34 cellular contexts compared by ENCODE assay signal in the genomic region with DNA sequence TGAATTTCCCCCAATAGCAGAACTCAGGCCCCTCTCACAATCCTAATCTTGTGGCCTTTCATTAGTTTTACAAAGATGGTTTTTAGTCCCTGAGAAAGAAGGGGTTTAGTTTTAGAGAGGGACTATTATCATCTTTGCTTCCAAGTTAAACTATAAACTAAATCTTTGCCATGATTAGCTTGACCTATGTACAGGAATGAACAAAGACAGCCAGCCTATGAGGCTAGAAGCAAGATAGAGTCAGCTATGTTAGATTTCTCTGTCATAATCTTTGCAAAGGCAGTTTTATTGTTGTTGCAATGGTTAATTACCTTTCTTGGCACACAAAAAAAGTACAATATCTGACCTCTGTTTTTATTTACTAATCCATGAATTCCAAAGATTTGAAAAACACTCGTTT. TPM values are rescaled to one million over a fixed set of nuclear protein-coding genes. Genes with fewer than 3 reads are reported as not detected.
DNase-seq lines count a peak whose midpoint lies in the region; ATAC-seq, FAIRE-seq and TF ChIP-seq lines count a peak whose summit lies in the region.
"Had no signal": no experiment of that assay in that cellular context is flagged by ENCODE, and none has a peak within 500 bp of the region (broad histone marks: within the 10 kb centered on the region; RNA-seq: fewer than 3 reads in every experiment).

No MANE protein-coding gene starts in this region.

- TF ChIP-seq EP300 in HepG2 (IDR thresholded peaks at IDR 0.05; ENCODE audit: low read depth in 2 of 2, low read length in 2 of 2) = no peak
- no peak for TF ChIP-seq EP300 in HepG2 (CRISPR knock-in tag; IDR thresholded peaks at IDR 0.05; ENCODE audit: borderline replicate concordance)

- no peak for TF ChIP-seq CTCF in HepG2 (CRISPR knock-in tag; IDR thresholded peaks at IDR 0.05)
- TF ChIP-seq CTCF in right lobe of liver (IDR thresholded peaks at IDR 0.05) = no peak
- no peak for TF ChIP-seq CTCF in nephron (IDR thresholded peaks at IDR 0.05; ENCODE audit: unreplicated experiment in 3 of 3)
- no peak for TF ChIP-seq CTCF in upper lobe of right lung (IDR thresholded peaks at IDR 0.05)

- CTCF ChIA-PET in HepG2 (lab: Yijun Ruan, JAX; ENCODE audit: low intra/inter-chr PET ratio, low total read pairs) = no interaction called here

- H3K4me2 ChIP-seq in HepG2 (ENCODE audit: low read depth, low read length) = peak overlapping the region; percentile 72
- H3K4me2 ChIP-seq in GM23248 (ENCODE audit: unreplicated experiment) = no peak overlapping the region

- no peaks in the 10 kb centered on the region for H3K9me3 ChIP-seq in HepG2 (ENCODE audit: low read length)
- no peaks in the 10 kb centered on the region for H3K9me3 ChIP-seq in right lobe of liver
- H3K9me3 ChIP-seq in upper lobe of right lung = no peaks in the 10 kb centered on the region
- no peaks in the 10 kb centered on the region for H3K9me3 ChIP-seq in GM23248 (ENCODE audit: low read depth)
- H3K9me3 ChIP-seq: gastroesophageal sphincter, HAP-1, uterus had no signal

- in situ Hi-C loops in HepG2 (cut with HindIII; ENCODE audit: extremely low pct_ligation_motif_present, low pct_unique_long_range_greater_than_20kb) (no loop called here), GM23248 (cut with MboI) (no loop called here)

- 21% methylated on average over 1 of the region's 1 CpG for WGBS in HepG2 (ENCODE audit: low lambda C conversion rate)
- WGBS in right lobe of liver (ENCODE audit: insufficient coverage, low coverage, low lambda C conversion rate, missing lambda C conversion rate) = 30% methylated on average over 1 of the region's 1 CpG
- WGBS in GM23248 (ENCODE audit: low coverage in 1 of 2, low lambda C conversion rate in 2 of 2, missing lambda C conversion rate in 2 of 2), 2 experiments = 23 to 26% methylated on average over 1 of the region's 1 CpG

- no peaks in the 10 kb centered on the region for H3K27me3 Mint-ChIP-seq in nephron (ENCODE audit: low read depth)
- H3K27me3 Mint-ChIP-seq: activated CD4-positive, alpha-beta T cell treated with anti-CD3 and anti-CD28 coated beads, Interleukin-2, amount 10 ng/mL, durations not matched to agents 24 days and 14 days; activated naive CD8-positive, alpha-beta T cell treated with anti-CD3 and anti-CD28 coated beads, Interleukin-2, amount 10 ng/mL, durations not matched to agents 7 days and 5 days; activated T-cell treated with anti-CD3 and anti-CD28 coated beads, Interleukin-2, amount 50 U/mL, for 24 hours; CD4-positive, CD25-positive, alpha-beta regulatory T cell; IgD-negative memory B cell; naive B cell; stimulated activated memory B cell treated with anti-CD40 and anti-IgM and Interleukin-4, amounts not matched to agents 10 μg/mL and 1 μg/mL and 100 μg/mL, for 72 hours had no signal

- H3K4me1 ChIP-seq in HepG2 (ENCODE audit: insufficient read depth, low read length) (peaks cover 49% of the 10 kb centered on the region), right lobe of liver (peaks cover 0 to 3% (median 0%) of the 10 kb centered on the region in 4 donors), upper lobe of right lung (peaks cover 3% of the 10 kb centered on the region), GM23248 (ENCODE audit: insufficient read depth) (no peaks in the 10 kb centered on the region)
- H3K4me1 ChIP-seq: HAP-1 had no signal

- H3K4me3 ChIP-seq in HepG2 (replicated peaks in 1 of 3; ENCODE audit: insufficient read depth in 1 of 3, low read depth in 2 of 3, low read length in 3 of 3) (peak overlapping the region; percentile 23 to 50 (median 24); a peak in 4 of 6 replicates), right lobe of liver (no peak overlapping the region), upper lobe of right lung (no peak overlapping the region), GM23248 (no peak overlapping the region)
- H3K4me3 ChIP-seq: gastroesophageal sphincter, HAP-1, uterus had no signal

- POLR2A ChIA-PET in HepG2 (lab: Yijun Ruan, JAX) = interaction anchor here (0.8 to 1.3 kb wide), 5 partner anchors 10 to 206 kb away, joined by 3 to 4 read pairs (median 3); no protein-coding TSS in a partner anchor

- H3K9me3 Mint-ChIP-seq in nephron = peaks cover 5% of the 10 kb centered on the region
- H3K9me3 Mint-ChIP-seq: activated CD4-positive, alpha-beta T cell treated with anti-CD3 and anti-CD28 coated beads, Interleukin-2, amount 10 ng/mL, durations not matched to agents 24 days and 14 days; stimulated activated memory B cell treated with anti-CD40 and anti-IgM and Interleukin-4, amounts not matched to agents 10 μg/mL and 1 μg/mL and 100 μg/mL, for 72 hours had no signal

- H2AFZ ChIP-seq in HepG2 (ENCODE audit: low read length) = peak overlapping the region; percentile 42
- H2AFZ ChIP-seq in GM23248 = no peak overlapping the region

- peak; percentile 79 for ATAC-seq in HepG2
- ATAC-seq in right lobe of liver = no peak
- ATAC-seq in upper lobe of right lung = no peak
- no peak for ATAC-seq in GM18909 (IDR thresholded peaks at IDR 0.05; ENCODE audit: poor library complexity, unreplicated experiment)
- no peak for ATAC-seq in GM21423 (IDR thresholded peaks at IDR 0.05; ENCODE audit: unreplicated experiment)
- ATAC-seq: gastroesophageal sphincter; left cardiac atrium; stimulated activated memory B cell treated with anti-CD40 and anti-IgM and Interleukin-4, amounts not matched to agents 10 μg/mL and 1 μg/mL and 100 μg/mL, for 72 hours had no signal

- H3K27me3 ChIP-seq in HepG2 (ENCODE audit: control insufficient read depth in 1 of 2, insufficient read depth in 2 of 2, low read length in 2 of 2) (no peaks in the 10 kb centered on the region), right lobe of liver (no peaks in the 10 kb centered on the region), upper lobe of right lung (no peaks in the 10 kb centered on the region), GM23248 (replicated peaks; ENCODE audit: insufficient read depth) (no peaks in the 10 kb centered on the region)
- H3K27me3 ChIP-seq: gastroesophageal sphincter, uterus had no signal

- H3K36me3 ChIP-seq in HepG2 (replicated peaks in 1 of 2; ENCODE audit: control insufficient read depth in 1 of 2, insufficient read depth in 2 of 2, low read length in 2 of 2) = no peaks in the 10 kb centered on the region
- H3K36me3 ChIP-seq in right lobe of liver = no peaks in the 10 kb centered on the region
- no peaks in the 10 kb centered on the region for H3K36me3 ChIP-seq in upper lobe of right lung
- H3K36me3 ChIP-seq in GM23248 (ENCODE audit: low read depth) = no peaks in the 10 kb centered on the region
- H3K36me3 ChIP-seq: gastroesophageal sphincter, HAP-1, uterus, WERI-Rb-1 had no signal

- H3K27ac ChIP-seq in HepG2 (ENCODE audit: extremely low read length, insufficient read depth, low read length) = peak overlapping the region; percentile 95
- no peak overlapping the region for H3K27ac ChIP-seq in right lobe of liver
- peak overlapping the region; percentile 27 for H3K27ac ChIP-seq in epithelial cell of prostate
- H3K27ac ChIP-seq in upper lobe of right lung = peak overlapping the region; percentile 56
- H3K27ac ChIP-seq in GM23248 = no peak overlapping the region
- H3K27ac ChIP-seq: gastroesophageal sphincter, uterus, WERI-Rb-1 had no signal

- BruUV-seq in HepG2 (replicated peaks; lab: Mats Ljungman, UMichigan) = TSS peak; percentile 100

- no peaks in the 10 kb centered on the region for H3F3A ChIP-seq in GM23248 (ENCODE audit: insufficient read depth)

- peaks cover 4% of the 10 kb centered on the region for H3K4me1 Mint-ChIP-seq in nephron
- H3K4me1 Mint-ChIP-seq: activated CD4-positive, alpha-beta T cell treated with anti-CD3 and anti-CD28 coated beads, Interleukin-2, amount 10 ng/mL, durations not matched to agents 24 days and 14 days; activated naive CD8-positive, alpha-beta T cell treated with anti-CD3 and anti-CD28 coated beads, Interleukin-2, amount 10 ng/mL, durations not matched to agents 7 days and 5 days; CD4-positive, CD25-positive, alpha-beta regulatory T cell; IgD-negative memory B cell; immature natural killer cell; naive B cell; stimulated activated memory B cell treated with anti-CD40 and anti-IgM and Interleukin-4, amounts not matched to agents 10 μg/mL and 1 μg/mL and 100 μg/mL, for 72 hours had no signal

- no peak for FAIRE-seq in HepG2 (lab: Jason Lieb, UNC)
- FAIRE-seq: endothelial cell of umbilical vein, RCC 7860 had no signal

- H3K4me3 Mint-ChIP-seq in nephron = no peak overlapping the region
- H3K4me3 Mint-ChIP-seq: activated CD4-positive, alpha-beta T cell treated with anti-CD3 and anti-CD28 coated beads, Interleukin-2, amount 10 ng/mL, durations not matched to agents 24 days and 14 days; activated naive CD8-positive, alpha-beta T cell treated with anti-CD3 and anti-CD28 coated beads, Interleukin-2, amount 10 ng/mL, durations not matched to agents 7 days and 5 days; activated T-cell treated with anti-CD3 and anti-CD28 coated beads, Interleukin-2, amount 50 U/mL, for 24 hours; CD4-positive, CD25-positive, alpha-beta regulatory T cell; IgD-negative memory B cell; immature natural killer cell; naive B cell; stimulated activated memory B cell treated with anti-CD40 and anti-IgM and Interleukin-4, amounts not matched to agents 10 μg/mL and 1 μg/mL and 100 μg/mL, for 72 hours had no signal

- no peaks in the 10 kb centered on the region for H3K36me3 Mint-ChIP-seq in nephron (ENCODE audit: low read depth)
- H3K36me3 Mint-ChIP-seq: activated naive CD8-positive, alpha-beta T cell treated with anti-CD3 and anti-CD28 coated beads, Interleukin-2, amount 10 ng/mL, durations not matched to agents 7 days and 5 days; CD4-positive, CD25-positive, alpha-beta regulatory T cell; IgD-negative memory B cell; immature natural killer cell; naive B cell; stimulated activated memory B cell treated with anti-CD40 and anti-IgM and Interleukin-4, amounts not matched to agents 10 μg/mL and 1 μg/mL and 100 μg/mL, for 72 hours had no signal

- no peaks in the 10 kb centered on the region for H3K9me2 ChIP-seq in GM23248 (ENCODE audit: insufficient read depth)

- TF ChIP-seq POLR2A in HepG2 (IDR thresholded peaks at IDR 0.05; ENCODE audit: insufficient read depth in 1 of 2, low read depth in 2 of 2, low read length in 2 of 2) (no peak), right lobe of liver (IDR thresholded peaks at IDR 0.05) (no peak)

- H3K27ac Mint-ChIP-seq in nephron = peak overlapping the region in 2 of 3 experiments; percentile 8 to 73
- H3K27ac Mint-ChIP-seq: activated CD4-positive, alpha-beta T cell treated with anti-CD3 and anti-CD28 coated beads, Interleukin-2, amount 10 ng/mL, durations not matched to agents 24 days and 14 days; activated naive CD8-positive, alpha-beta T cell treated with anti-CD3 and anti-CD28 coated beads, Interleukin-2, amount 10 ng/mL, durations not matched to agents 7 days and 5 days; activated T-cell treated with anti-CD3 and anti-CD28 coated beads, Interleukin-2, amount 50 U/mL, for 24 hours; CD4-positive, CD25-positive, alpha-beta regulatory T cell; IgD-negative memory B cell; immature natural killer cell; naive B cell; stimulated activated memory B cell treated with anti-CD40 and anti-IgM and Interleukin-4, amounts not matched to agents 10 μg/mL and 1 μg/mL and 100 μg/mL, for 72 hours had no signal

- intact Hi-C loops in HepG2 (cut with micrococcal nuclease; ENCODE audit: unreplicated experiment) (loop anchor here (1.0 to 10.0 kb wide), 4 partner anchors 16 to 1725 kb away; a partner anchor contains a TSS), right lobe of liver (cut with DNase I) (no loop called here), upper lobe of right lung (cut with DNase I) (no loop called here)

- H3K79me2 ChIP-seq in HepG2 (ENCODE audit: insufficient read depth, low read length) (no peaks in the 10 kb centered on the region), GM23248 (ENCODE audit: insufficient read depth) (no peaks in the 10 kb centered on the region)

- DNase-seq in HepG2 (ENCODE audit: low spot score) = no peak
- no peak for DNase-seq in right lobe of liver
- DNase-seq in epithelial cell of prostate (ENCODE audit: low read depth, low spot score) = no peak
- DNase-seq in upper lobe of right lung = no peak
- no peak for DNase-seq in GM23248
- DNase-seq: activated CD4-positive, alpha-beta T cell treated with anti-CD3 and anti-CD28 coated beads, Interleukin-2, amount 10 ng/mL, durations not matched to agents 24 days and 14 days; activated gamma-delta T cell; activated naive CD8-positive, alpha-beta T cell treated with anti-CD3 and anti-CD28 coated beads, Interleukin-2, amount 10 ng/mL, durations not matched to agents 7 days and 5 days; activated T-cell treated with anti-CD3 and anti-CD28 coated beads, Interleukin-2, amount 50 U/mL, for 24 hours; aorta; CD4-positive, CD25-positive, alpha-beta regulatory T cell; EL; hippocampal formation; immature natural killer cell; left cardiac atrium; MV-4-11; naive B cell; NCI-H1436 treated with DMSO at 0.1 percent for 48 hours; NCI-H2107; NCI-H446 treated with DMSO at 0.1 percent for 48 hours; substantia nigra; T-helper 9 cell; uterus; WERI-Rb-1 had no signal

- H4K20me1 ChIP-seq in HepG2 (ENCODE audit: insufficient read depth, low read length) (no peaks in the 10 kb centered on the region), GM23248 (ENCODE audit: insufficient read depth) (no peaks in the 10 kb centered on the region)

- TF ChIP-seq RAD21 in HepG2 (CRISPR knock-in tag; IDR thresholded peaks at IDR 0.05) = no peak

- H3K9ac ChIP-seq in HepG2 (ENCODE audit: insufficient read depth, low read depth, low read length) (peak overlapping the region; percentile 74), GM23248 (no peak overlapping the region)

RNA-seq across cellular contexts. Expression of a gene that starts 19.1 kb away (rescaled TPM):
- total RNA-seq in HepG2 (2016; rRNA removed; fragmentation: Illumina TruSeq; extraction: Trizol) (0.27 and 1.00 TPM in 2 replicates), right lobe of liver (under 1 TPM in 5 of 6 experiments, not detected in 1; 0.22 to 0.74 (median 0.35) TPM), upper lobe of right lung (1.2 TPM)
- not detected in 2 replicates for total RNA-seq in HepG2 (2016; cell fraction: cytosol; rRNA removed; fragmentation: Illumina TruSeq; extraction: Trizol; ENCODE audit: low read depth)
- total RNA-seq in HepG2 (2016; cell fraction: insoluble cytoplasmic fraction; rRNA removed; fragmentation: Illumina TruSeq; extraction: Trizol) = 1.2 TPM in 1 of 2 replicates, not detected in the other
- total RNA-seq in HepG2 (2016; cell fraction: membrane; rRNA removed; fragmentation: Illumina TruSeq; extraction: Trizol) = 0.15 TPM in 1 of 2 replicates, not detected in the other
- total RNA-seq in HepG2 (2016; cell fraction: nucleus; rRNA removed; fragmentation: Illumina TruSeq; extraction: Trizol) = 9.2 and 12.5 TPM in 2 replicates
- polyA plus RNA-seq in HepG2 (2011; rRNA removed) (0.07 and 0.13 TPM in 2 replicates), GM23248 (2016; fragmentation: Nextera tagmentation; extraction: Ambion mirVana) (not detected in 2 replicates)
- polyA plus RNA-seq in HepG2 (2011; cell fraction: cytosol; rRNA removed) = not detected in 2 replicates
- 0.21 and 0.29 TPM in 2 replicates for polyA plus RNA-seq in HepG2 (2011; cell fraction: nucleus; rRNA removed)
- not detected in 2 replicates for polyA plus RNA-seq in HepG2 (2012)
- not detected in 2 replicates for polyA plus RNA-seq in HepG2 (2016; cell fraction: cytosol; fragmentation: Illumina TruSeq; extraction: Trizol; ENCODE audit: low read depth)
- not detected in 2 replicates for polyA plus RNA-seq in HepG2 (2016; cell fraction: insoluble cytoplasmic fraction; fragmentation: Illumina TruSeq; extraction: Trizol; ENCODE audit: low read depth)
- polyA plus RNA-seq in HepG2 (2016; cell fraction: membrane; fragmentation: Illumina TruSeq; extraction: Trizol; ENCODE audit: low read depth) = not detected in 2 replicates
- 0.55 and 1.00 TPM in 2 replicates for polyA plus RNA-seq in HepG2 (2016; cell fraction: nucleus; fragmentation: Illumina TruSeq; extraction: Trizol; ENCODE audit: insufficient read depth, low read depth)
- 0.16 and 0.38 TPM in 2 replicates for polyA minus RNA-seq in HepG2 (2011; rRNA and poly(A)+ RNA removed; ENCODE audit: low replicate concordance)
- not detected in 2 replicates for polyA minus RNA-seq in HepG2 (2011; cell fraction: cytosol; rRNA and poly(A)+ RNA removed)
- polyA minus RNA-seq in HepG2 (2011; cell fraction: nucleus; rRNA and poly(A)+ RNA removed) = 19.5 and 21.5 TPM in 2 replicates
- total RNA-seq in GM23248 (2014; rRNA removed; shearing (Covaris generic)) = not detected in 2 replicates
- total RNA-seq: A172; activated CD4-positive, alpha-beta T cell treated with anti-CD3 and anti-CD28 coated beads, Interleukin-2, amount 10 ng/mL, durations not matched to agents 24 days and 14 days; activated naive CD8-positive, alpha-beta T cell treated with anti-CD3 and anti-CD28 coated beads, Interleukin-2, amount 10 ng/mL, durations not matched to agents 7 days and 5 days; CD4-positive, CD25-positive, alpha-beta regulatory T cell had no signal
- polyA plus RNA-seq: CD4-positive, CD25-positive, alpha-beta regulatory T cell; endothelial cell of umbilical vein; IgD-negative memory B cell; immature natural killer cell had no signal

RNA-seq across cellular contexts. Expression of a gene that starts 22.9 kb away (rescaled TPM):
- total RNA-seq in HepG2 (2016; rRNA removed; fragmentation: Illumina TruSeq; extraction: Trizol) = 0.15 and 1.6 TPM in 2 replicates
- not detected in 2 replicates for total RNA-seq in HepG2 (2016; cell fraction: cytosol; rRNA removed; fragmentation: Illumina TruSeq; extraction: Trizol; ENCODE audit: low read depth)
- total RNA-seq in HepG2 (2016; cell fraction: insoluble cytoplasmic fraction; rRNA removed; fragmentation: Illumina TruSeq; extraction: Trizol) = 0.19 and 1.1 TPM in 2 replicates
- 0.25 and 0.28 TPM in 2 replicates for total RNA-seq in HepG2 (2016; cell fraction: membrane; rRNA removed; fragmentation: Illumina TruSeq; extraction: Trizol)
- total RNA-seq in HepG2 (2016; cell fraction: nucleus; rRNA removed; fragmentation: Illumina TruSeq; extraction: Trizol) = 8.6 and 10.3 TPM in 2 replicates
- polyA plus RNA-seq in HepG2 (2011; rRNA removed) = 0.16 TPM in 1 of 2 replicates, not detected in the other
- polyA plus RNA-seq in HepG2 (2011; cell fraction: cytosol; rRNA removed) = 0.08 TPM in 1 of 2 replicates, not detected in the other
- 0.61 and 0.69 TPM in 2 replicates for polyA plus RNA-seq in HepG2 (2011; cell fraction: nucleus; rRNA removed)
- not detected in 2 replicates for polyA plus RNA-seq in HepG2 (2012)
- 0.12 and 0.19 TPM in 2 replicates for polyA plus RNA-seq in HepG2 (2016; cell fraction: cytosol; fragmentation: Illumina TruSeq; extraction: Trizol; ENCODE audit: low read depth)
- not detected in 2 replicates for polyA plus RNA-seq in HepG2 (2016; cell fraction: insoluble cytoplasmic fraction; fragmentation: Illumina TruSeq; extraction: Trizol; ENCODE audit: low read depth)
- polyA plus RNA-seq in HepG2 (2016; cell fraction: membrane; fragmentation: Illumina TruSeq; extraction: Trizol; ENCODE audit: low read depth) = 0.13 and 0.38 TPM in 2 replicates
- 1.0 TPM in 1 of 2 replicates, not detected in the other for polyA plus RNA-seq in HepG2 (2016; cell fraction: nucleus; fragmentation: Illumina TruSeq; extraction: Trizol; ENCODE audit: insufficient read depth, low read depth)
- polyA minus RNA-seq in HepG2 (2011; rRNA and poly(A)+ RNA removed; ENCODE audit: low replicate concordance) = 0.68 and 2.4 TPM in 2 replicates
- polyA minus RNA-seq in HepG2 (2011; cell fraction: cytosol; rRNA and poly(A)+ RNA removed) = not detected in 2 replicates
- polyA minus RNA-seq in HepG2 (2011; cell fraction: nucleus; rRNA and poly(A)+ RNA removed) = 32.3 and 35.0 TPM in 2 replicates
- total RNA-seq in right lobe of liver = under 1 TPM; 0.25 to 0.68 (median 0.33) TPM
- total RNA-seq in upper lobe of right lung = 1.9 TPM
- total RNA-seq in GM23248 (2014; rRNA removed; shearing (Covaris generic)) = 0.25 TPM in 1 of 2 replicates, not detected in the other
- polyA plus RNA-seq in GM23248 (2016; fragmentation: Nextera tagmentation; extraction: Ambion mirVana) = not detected in 2 replicates
- total RNA-seq: A172; activated CD4-positive, alpha-beta T cell treated with anti-CD3 and anti-CD28 coated beads, Interleukin-2, amount 10 ng/mL, durations not matched to agents 24 days and 14 days; activated naive CD8-positive, alpha-beta T cell treated with anti-CD3 and anti-CD28 coated beads, Interleukin-2, amount 10 ng/mL, durations not matched to agents 7 days and 5 days; CD4-positive, CD25-positive, alpha-beta regulatory T cell had no signal
- polyA plus RNA-seq: aorta; CD4-positive, CD25-positive, alpha-beta regulatory T cell; IgD-negative memory B cell; immature natural killer cell had no signal

Comparison
In these comparisons a context has a peak if more than half of its experiments do, and no peak if none do; other contexts are left out.
1. H3K27ac ChIP-seq: peak in HepG2 (single experiment), epithelial cell of prostate (single experiment) and upper lobe of right lung (single experiment); none in right lobe of liver (0 of 3) and GM23248 (single experiment).
2. H3K4me3 ChIP-seq: peak in HepG2 (3 of 3); none in right lobe of liver (0 of 3), upper lobe of right lung (single experiment) and GM23248 (single experiment).